Comparison of ENCODE assay signal across 9 cellular contexts in the genomic region with DNA sequence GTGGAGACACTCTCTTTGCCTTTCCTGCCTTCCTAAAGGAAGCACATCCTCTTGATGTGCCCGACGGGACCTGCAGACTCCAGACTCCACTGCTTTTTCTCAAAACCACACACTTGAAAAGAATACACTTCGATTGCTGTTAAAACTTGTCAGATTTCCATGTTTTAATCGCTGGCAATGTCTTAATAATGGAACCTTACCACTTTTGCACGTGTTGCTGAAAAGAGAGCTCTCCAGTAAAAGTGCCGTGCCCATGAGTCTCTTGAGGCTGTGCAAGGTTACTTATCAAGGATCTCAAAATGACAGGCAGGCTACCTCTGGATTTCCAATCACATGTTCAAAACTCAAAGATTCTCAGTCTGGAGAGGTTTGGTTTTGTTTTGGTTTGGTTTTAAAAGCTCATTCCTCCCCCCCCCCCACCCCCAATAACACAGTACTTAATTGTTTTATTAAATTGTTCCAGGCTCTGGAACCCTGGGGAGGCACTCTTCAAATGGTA. TPM values are rescaled to one million over a fixed set of nuclear protein-coding genes. Genes with fewer than 3 reads are reported as not detected.
DNase-seq lines count a peak whose midpoint lies in the region; ATAC-seq and TF ChIP-seq lines count a peak whose summit lies in the region.
"Had no signal": no experiment of that assay in that cellular context is flagged by ENCODE, and none has a peak within 500 bp of the region (broad histone marks: within the 10 kb centered on the region; RNA-seq: fewer than 3 reads in every experiment).

No MANE protein-coding gene starts in this region.

- no TSS peak for BruUV-seq in IMR-90 (replicated peaks; lab: Mats Ljungman, UMichigan)

- no peak overlapping the region for H2AK5ac ChIP-seq in IMR-90 (ENCODE audit: low read depth, low read length)

- H3K27me3 ChIP-seq in BE2C = peaks cover 51% of the 10 kb centered on the region
- H3K27me3 ChIP-seq in IMR-90 (ENCODE audit: control insufficient read depth, insufficient read depth, low read length) = peaks cover 42% of the 10 kb centered on the region
- peaks cover 45% of the 10 kb centered on the region for H3K27me3 ChIP-seq in colonic mucosa

- no peak for TF ChIP-seq POLR2A in IMR-90 (IDR thresholded peaks at IDR 0.05; ENCODE audit: low read depth, low read length)

- H3K27me3 Mint-ChIP-seq in naive thymus-derived CD8-positive, alpha-beta T cell = peaks cover 46 to 84% (median 68%) of the 10 kb centered on the region in 5 donors

- H4K91ac ChIP-seq in IMR-90 (ENCODE audit: insufficient read depth, low read depth, low read length) = peak overlapping the region; percentile 8

- no peaks in the 10 kb centered on the region for H3K79me1 ChIP-seq in IMR-90 (ENCODE audit: low read depth in 1 of 2, low read length in 2 of 2)

- H3K9ac ChIP-seq in IMR-90 (ENCODE audit: low read depth, low read length) (peak overlapping the region; percentile 40), colonic mucosa (ENCODE audit: low read depth in 2 of 2, low read length in 2 of 2) (no peak overlapping the region)

- H3K4me3 ChIP-seq in BE2C (ENCODE audit: low read depth, low read length) (peak overlapping the region; percentile 57), IMR-90 (ENCODE audit: insufficient read depth, low read depth, low read length) (peak overlapping the region; percentile 36), colonic mucosa (peak overlapping the region; percentile 47)

- in situ Hi-C loops in IMR-90 (cut with MboI; ENCODE audit: low sequenced_read_pairs) = no loop called here

- H2AFZ ChIP-seq in IMR-90 (replicated peaks; ENCODE audit: low read length, poor library complexity) = peak overlapping the region; percentile 91

- peaks cover 0 to 5% (median 0%) of the 10 kb centered on the region in 9 donors for H3K9me3 Mint-ChIP-seq in naive thymus-derived CD8-positive, alpha-beta T cell

- ATAC-seq in IMR-90 (ENCODE audit: low read depth) = no peak
- ATAC-seq in naive thymus-derived CD8-positive, alpha-beta T cell = no peak
- no peak for ATAC-seq in GM18907 (IDR thresholded peaks at IDR 0.05; ENCODE audit: unreplicated experiment)
- ATAC-seq in HG03378 (IDR thresholded peaks at IDR 0.05; ENCODE audit: unreplicated experiment) = no peak

- H3K4me1 Mint-ChIP-seq in naive thymus-derived CD8-positive, alpha-beta T cell = peaks cover 3 to 19% (median 11%) of the 10 kb centered on the region in 4 donors

- H4K5ac ChIP-seq in IMR-90 (ENCODE audit: low read depth, low read length) = no peak overlapping the region

- H2AK9ac ChIP-seq in IMR-90 (replicated peaks; ENCODE audit: low read depth, low read length, poor library complexity) = peak overlapping the region; percentile 37

- H3K4me2 ChIP-seq in IMR-90 (ENCODE audit: low read depth, low read length) = peak overlapping the region; percentile 62

- H2BK20ac ChIP-seq in IMR-90 (ENCODE audit: low read depth, low read length) = 0 out of 2 replicates have a peak overlapping the region, but pooled peaks have one; percentile 3

- TF ChIP-seq CTCF in BE2C (IDR thresholded peaks at IDR 0.05; ENCODE audit: low read depth, low read length) (no peak), IMR-90 (conservative IDR thresholded peaks at IDR 0.05; ENCODE audit: low read depth, low read length) (no peak), colonic mucosa (IDR thresholded peaks at IDR 0.05) (no peak)

- CTCF ChIA-PET in IMR-90 (lab: Yijun Ruan, JAX) = interaction anchor here (1.2 kb wide), 1 partner anchor 12 kb away, joined by 4 read pairs; a partner anchor contains a TSS

- intact Hi-C loops in IMR-90 (cut with micrococcal nuclease) = loop anchor here (5.0 kb wide), 2 partner anchors 395 to 885 kb away; no protein-coding TSS in a partner anchor
- intact Hi-C loops in colonic mucosa (cut with DNase I) = loop anchor here (10.0 kb wide), 1 partner anchor 1172 kb away; no protein-coding TSS in a partner anchor

- H2BK5ac ChIP-seq in IMR-90 (ENCODE audit: low read depth, low read length, poor library complexity, severe bottlenecking) = no peak overlapping the region

- no peaks in the 10 kb centered on the region for H3K9me1 ChIP-seq in IMR-90 (ENCODE audit: insufficient read depth, low read length)

- H3K23ac ChIP-seq in IMR-90 (ENCODE audit: low read depth, low read length) = peak overlapping the region; percentile 31

- dilution Hi-C loops in IMR-90 (cut with HindIII; ENCODE audit: low sequenced_read_pairs, unreplicated experiment) = no loop called here

- peak overlapping the region; percentile 38 to 66; a peak in 3 of 4 replicates for H4K8ac ChIP-seq in IMR-90 (ENCODE audit: low read depth in 2 of 2, low read length in 2 of 2)

- H3K27ac Mint-ChIP-seq in naive thymus-derived CD8-positive, alpha-beta T cell = no peak overlapping the region

- H3K27ac ChIP-seq in IMR-90 (ENCODE audit: insufficient read depth, low read length) (no peak overlapping the region), colonic mucosa (no peak overlapping the region)

- no peak overlapping the region for H3K18ac ChIP-seq in IMR-90 (ENCODE audit: low read depth, low read length)

- POLR2A ChIA-PET in IMR-90 (lab: Charles Lee; ENCODE audit: unreplicated experiment) = interaction anchor here (0.6 kb wide), 1 partner anchor 15 kb away, joined by 4 read pairs; no protein-coding TSS in a partner anchor
- POLR2A ChIA-PET in naive thymus-derived CD8-positive, alpha-beta T cell (lab: Charles Lee) = no interaction called here

- H3K36me3 ChIP-seq in BE2C = no peaks in the 10 kb centered on the region
- H3K36me3 ChIP-seq in IMR-90 (ENCODE audit: control insufficient read depth, insufficient read depth, low read length) = no peaks in the 10 kb centered on the region
- no peaks in the 10 kb centered on the region for H3K36me3 ChIP-seq in colonic mucosa

- no peaks in the 10 kb centered on the region for H4K20me1 ChIP-seq in IMR-90 (ENCODE audit: insufficient read depth, low read length)

- peak overlapping the region; percentile 43 to 82 (median 70) for H3K4me3 Mint-ChIP-seq in naive thymus-derived CD8-positive, alpha-beta T cell

- peak overlapping the region; percentile 57; the same call in 1 of the 2 replicates for H2BK120ac ChIP-seq in IMR-90 (ENCODE audit: low read depth, low read length)

- H3K4ac ChIP-seq in IMR-90 (ENCODE audit: low read depth, low read length) = peak overlapping the region; percentile 52

- 36% methylated on average over 2 of the region's 6 CpGs; no CpG with 5 or more reads in 1 of the 2 experiments for WGBS in IMR-90 (ENCODE audit: extremely low coverage in 2 of 2, insufficient read length in 1 of 2), 2 experiments

- 0 out of 2 replicates have a peak overlapping the region, but pooled peaks have one; percentile 13 for H3K14ac ChIP-seq in IMR-90 (replicated peaks; ENCODE audit: low read depth, low read length)

- no peak overlapping the region for H2BK15ac ChIP-seq in IMR-90 (ENCODE audit: low read depth, low read length)

- H3K4me1 ChIP-seq in BE2C = no peaks in the 10 kb centered on the region
- H3K4me1 ChIP-seq in IMR-90 (ENCODE audit: control insufficient read depth, insufficient read depth, low read length) = no peaks in the 10 kb centered on the region
- H3K4me1 ChIP-seq in colonic mucosa = peaks cover 7% of the 10 kb centered on the region

- no peak overlapping the region; the same call in 1 of the 2 replicates for H3K56ac ChIP-seq in IMR-90 (ENCODE audit: extremely low read depth, insufficient read depth, low read length)

- no peaks in the 10 kb centered on the region for H3K36me3 Mint-ChIP-seq in naive thymus-derived CD8-positive, alpha-beta T cell

- DNase-seq in BE2C (no peak), IMR-90 (no peak), colonic mucosa (no peak), SHP77 treated with DMSO at 0.1 percent for 48 hours (lab: John Stamatoyannopoulos, UW) (no peak), pons (ENCODE audit: low spot score) (no peak)
- DNase-seq in naive thymus-derived CD8-positive, alpha-beta T cell = no peak
- DNase-seq: NCI-H1092 treated with DMSO at 0.1 percent for 48 hours had no signal

- H3K9me3 ChIP-seq in BE2C (no peaks in the 10 kb centered on the region; the same call in 1 of the 2 replicates), IMR-90 (ENCODE audit: control insufficient read depth, insufficient read depth, low read length) (no peaks in the 10 kb centered on the region), colonic mucosa (no peaks in the 10 kb centered on the region)

- TF ChIP-seq RAD21 in IMR-90 (IDR thresholded peaks at IDR 0.05; ENCODE audit: low read length) = no peak

TF ChIP-seq in IMR-90, 13 proteins besides CTCF, POLR2A, EP300 and RAD21 (continues in another document):
- no peak for TF ChIP-seq RFX5 (IDR thresholded peaks at IDR 0.05; ENCODE audit: low read depth, low read length)
- TF ChIP-seq MAZ (IDR thresholded peaks at IDR 0.05; ENCODE audit: borderline replicate concordance, low read depth, low read length) = no peak
- TF ChIP-seq NFE2L2 (IDR thresholded peaks at IDR 0.05; ENCODE audit: low read depth, low read length) = no peak
- TF ChIP-seq BHLHE40 (IDR thresholded peaks at IDR 0.05; ENCODE audit: low read depth, low read length) = no peak
- TF ChIP-seq SMC3 (IDR thresholded peaks at IDR 0.05; ENCODE audit: low read depth, low read length) = no peak
- TF ChIP-seq, protein P1, sequence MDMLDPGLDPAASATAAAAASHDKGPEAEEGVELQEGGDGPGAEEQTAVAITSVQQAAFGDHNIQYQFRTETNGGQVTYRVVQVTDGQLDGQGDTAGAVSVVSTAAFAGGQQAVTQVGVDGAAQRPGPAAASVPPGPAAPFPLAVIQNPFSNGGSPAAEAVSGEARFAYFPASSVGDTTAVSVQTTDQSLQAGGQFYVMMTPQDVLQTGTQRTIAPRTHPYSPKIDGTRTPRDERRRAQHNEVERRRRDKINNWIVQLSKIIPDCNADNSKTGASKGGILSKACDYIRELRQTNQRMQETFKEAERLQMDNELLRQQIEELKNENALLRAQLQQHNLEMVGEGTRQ (IDR thresholded peaks at IDR 0.05; ENCODE audit: low read depth, low read length) = no peak
- no peak for TF ChIP-seq MAFK (IDR thresholded peaks at IDR 0.05; ENCODE audit: low read depth, low read length)
- no peak for TF ChIP-seq MXI1 (IDR thresholded peaks at IDR 0.05; ENCODE audit: borderline replicate concordance, low read depth, low read length)
- TF ChIP-seq CHD1 (IDR thresholded peaks at IDR 0.05; ENCODE audit: low read depth, low read length) = no peak
- no peak for TF ChIP-seq FOS (IDR thresholded peaks at IDR 0.05; ENCODE audit: low read depth, low read length)

RNA-seq across cellular contexts. Expression of a gene that starts 12.0 kb away (rescaled TPM):
- polyA plus RNA-seq in BE2C (2012; ENCODE audit: insufficient read depth, insufficient read length, low read depth) = 1.6 TPM
- total RNA-seq in IMR-90 (2012; rRNA removed) (0.72 and 1.1 TPM in 2 replicates), colonic mucosa (under 1 TPM; 0.27 to 0.99 TPM)
- polyA plus RNA-seq in IMR-90 (2012; rRNA removed) = 7.1 and 8.6 TPM in 2 replicates
- 5.0 and 6.4 TPM in 2 replicates for polyA plus RNA-seq in IMR-90 (2012; cell fraction: cytosol; rRNA removed)
- polyA plus RNA-seq in IMR-90 (2012; cell fraction: nucleus; rRNA removed; ENCODE audit: low replicate concordance) = 13.4 and 17.5 TPM in 2 replicates
- total RNA-seq in naive thymus-derived CD8-positive, alpha-beta T cell = not detected
- not detected for polyA plus RNA-seq in naive thymus-derived CD8-positive, alpha-beta T cell
